Comparison of ENCODE assay signal across 23 cellular contexts in the genomic region with DNA sequence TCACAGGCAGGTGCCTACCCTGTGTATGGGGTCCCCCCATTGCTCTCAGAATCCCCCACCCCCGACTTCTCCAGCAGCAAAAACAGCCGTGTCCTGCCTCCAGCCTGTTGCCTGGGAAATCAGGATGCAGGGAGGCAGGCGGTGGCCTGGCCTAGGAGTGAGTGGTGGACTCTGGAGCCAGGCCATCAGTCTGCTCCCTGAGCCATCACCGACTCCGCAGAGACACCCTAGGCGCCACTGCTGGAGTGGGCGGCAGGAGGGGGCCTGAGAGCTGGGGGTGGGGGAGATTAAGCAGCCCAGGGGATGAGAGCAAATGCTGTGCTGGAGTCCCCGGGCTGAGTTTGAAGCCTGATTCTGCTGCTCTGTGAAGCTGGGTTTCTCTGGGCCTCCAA.
A peak's percentile ranks its signal among the peaks of the same experiment; 100 is the strongest.
DNase-seq lines count a peak whose midpoint lies in the region; ATAC-seq and TF ChIP-seq lines count a peak whose summit lies in the region.
"Had no signal": no experiment of that assay in that cellular context is flagged by ENCODE, and none has a peak within 500 bp of the region (broad histone marks: within the 10 kb centered on the region; RNA-seq: fewer than 3 reads in every experiment).

No MANE protein-coding gene starts in this region.

- H3K79me1 ChIP-seq in neuronal stem cell (ENCODE audit: low read depth, low read length) = no peaks in the 10 kb centered on the region

- no peak overlapping the region for H3K4me3 Mint-ChIP-seq in endodermal cell
- H3K4me3 Mint-ChIP-seq: CD4-positive, alpha-beta T cell; CD8-positive, alpha-beta memory T cell had no signal

- no peaks in the 10 kb centered on the region for H3K9me3 Mint-ChIP-seq in endodermal cell
- H3K9me3 Mint-ChIP-seq: CD4-positive, alpha-beta T cell; CD8-positive, alpha-beta memory T cell had no signal

- H3K18ac ChIP-seq in neuronal stem cell (ENCODE audit: low read length) = no peak overlapping the region

- H4K20me1 ChIP-seq in SK-N-SH (ENCODE audit: insufficient read depth) = no peaks in the 10 kb centered on the region; the same call in 1 of the 2 replicates

- no peak overlapping the region for H2BK120ac ChIP-seq in neuronal stem cell (ENCODE audit: low read depth, low read length)

- H3K27me3 ChIP-seq in SK-N-SH (ENCODE audit: insufficient read depth) (no peaks in the 10 kb centered on the region), NT2/D1 (ENCODE audit: insufficient read depth, insufficient read length) (no peaks in the 10 kb centered on the region), endodermal cell (ENCODE audit: control insufficient read depth, insufficient read depth, low read length, poor library complexity, severe bottlenecking) (no peaks in the 10 kb centered on the region), neuronal stem cell (ENCODE audit: control insufficient read depth in 3 of 3, insufficient read depth in 3 of 3, low read depth in 1 of 3, low read length in 3 of 3) (peaks cover 0 to 22% (median 0%) of the 10 kb centered on the region in 3 experiments)
- H3K27me3 ChIP-seq: BE2C had no signal

- H2AFZ ChIP-seq in SK-N-SH (ENCODE audit: low read depth) = no peak overlapping the region
- no peak overlapping the region for H2AFZ ChIP-seq in neuronal stem cell (ENCODE audit: low read length)

- peaks cover 26% of the 10 kb centered on the region for H3K4me1 Mint-ChIP-seq in endodermal cell

- CTCF ChIA-PET in SK-N-SH (lab: Yijun Ruan, JAX) = interaction anchor here (1.0 to 1.7 kb wide), 6 partner anchors 12 to 136 kb away, joined by 3 to 8 read pairs (median 4); no protein-coding TSS in a partner anchor

- no peak overlapping the region for H3K27ac ChIP-seq in SK-N-SH (ENCODE audit: low read depth in 2 of 2, low read length in 1 of 2)
- H3K27ac ChIP-seq in endodermal cell (ENCODE audit: low read depth, low read length) = no peak overlapping the region
- H3K27ac ChIP-seq in neuronal stem cell (replicated peaks; ENCODE audit: low read length) = no peak overlapping the region
- H3K27ac ChIP-seq: A549; BLaER1 treated with 17β-estradiol and CSF1 and Interleukin-3, amounts not matched to agents 10 nM and 100 nM had no signal

- H3K9me3 ChIP-seq in SK-N-SH (no peaks in the 10 kb centered on the region), NT2/D1 (ENCODE audit: insufficient read depth, low read length) (no peaks in the 10 kb centered on the region), endodermal cell (ENCODE audit: control insufficient read depth, low read length) (no peaks in the 10 kb centered on the region), neuronal stem cell (replicated peaks in 1 of 2; ENCODE audit: control insufficient read depth in 2 of 2, insufficient read depth in 1 of 2, low read depth in 1 of 2, low read length in 2 of 2) (no peaks in the 10 kb centered on the region)
- H3K9me3 ChIP-seq: A549; BE2C; BLaER1 treated with 17β-estradiol and CSF1 and Interleukin-3, amounts not matched to agents 10 nM and 100 nM had no signal

- ATAC-seq in SK-N-SH treated with all-trans-retinoic acid at 6 μM for 48 hours = no peak
- no peak for ATAC-seq in omental fat pad (ENCODE audit: low FRiP score)
- ATAC-seq in GM18907 (IDR thresholded peaks at IDR 0.05; ENCODE audit: unreplicated experiment) = no peak
- ATAC-seq: A549 had no signal

- no peak overlapping the region for H2BK15ac ChIP-seq in neuronal stem cell (ENCODE audit: low read length)

- H3K79me2 ChIP-seq in SK-N-SH (ENCODE audit: insufficient read depth) = no peaks in the 10 kb centered on the region

- no peak overlapping the region for H4K8ac ChIP-seq in neuronal stem cell (ENCODE audit: low read depth, low read length)

- H3K9ac ChIP-seq in SK-N-SH = no peak overlapping the region
- peak overlapping the region; percentile 12 for H3K9ac ChIP-seq in NT2/D1 (ENCODE audit: insufficient read length, low read depth)
- H3K9ac ChIP-seq in endodermal cell (ENCODE audit: extremely low read depth, low read length, poor library complexity, severe bottlenecking) = no peak overlapping the region
- no peak overlapping the region for H3K9ac ChIP-seq in neuronal stem cell (ENCODE audit: low read depth, low read length, poor library complexity)
- H3K9ac ChIP-seq: BLaER1 treated with 17β-estradiol and CSF1 and Interleukin-3, amounts not matched to agents 10 nM and 100 nM had no signal

- H3K9me2 ChIP-seq in SK-N-SH = no peaks in the 10 kb centered on the region

- peak overlapping the region; percentile 56 for H3K27ac Mint-ChIP-seq in endodermal cell
- H3K27ac Mint-ChIP-seq: CD14-positive monocyte; CD4-positive, alpha-beta T cell had no signal

- peak overlapping the region; percentile 56 for H2BK5ac ChIP-seq in neuronal stem cell (ENCODE audit: low read length)

- TF ChIP-seq EP300 in SK-N-SH (IDR thresholded peaks at IDR 0.05; ENCODE audit: borderline replicate concordance in 1 of 2, low read depth in 1 of 2, low read length in 1 of 2) = no peak

- H3K27me3 Mint-ChIP-seq in endodermal cell (ENCODE audit: insufficient read depth) = peaks cover 27% of the 10 kb centered on the region

- H3K4me1 ChIP-seq in SK-N-SH (ENCODE audit: control insufficient read depth in 1 of 2, insufficient read depth in 2 of 2, low read depth in 1 of 2, low read length in 1 of 2) (peaks cover 0 to 14% of the 10 kb centered on the region in 2 experiments; a peak in 1 of 4 replicates), NT2/D1 (ENCODE audit: insufficient read depth, insufficient read length) (peaks cover 27% of the 10 kb centered on the region), endodermal cell (ENCODE audit: control insufficient read depth, insufficient read depth, low read length) (peaks cover 12% of the 10 kb centered on the region), neuronal stem cell (ENCODE audit: control insufficient read depth in 2 of 2, insufficient read depth in 1 of 2, low read depth in 1 of 2, low read length in 2 of 2) (peaks cover 8 to 20% of the 10 kb centered on the region in 2 donors)

- H3K4me3 ChIP-seq in SK-N-SH (ENCODE audit: low read depth in 2 of 2, low read length in 1 of 2) (no peak overlapping the region), NT2/D1 (ENCODE audit: insufficient read length, low read depth) (no peak overlapping the region), endodermal cell (ENCODE audit: low read length) (no peak overlapping the region), neuronal stem cell (ENCODE audit: low read length in 2 of 2) (no peak overlapping the region)
- H3K4me3 ChIP-seq: A549; BLaER1 treated with 17β-estradiol and CSF1 and Interleukin-3, amounts not matched to agents 10 nM and 100 nM had no signal

- H3K36me3 Mint-ChIP-seq in endodermal cell (ENCODE audit: low read depth) = no peaks in the 10 kb centered on the region
- H3K36me3 Mint-ChIP-seq: CD8-positive, alpha-beta memory T cell had no signal

- no peak overlapping the region for H4K91ac ChIP-seq in neuronal stem cell (ENCODE audit: low read depth, low read length, poor library complexity)

- peaks cover 3% of the 10 kb centered on the region for H3F3A ChIP-seq in SK-N-SH (replicated peaks; ENCODE audit: insufficient read depth)

- no peak overlapping the region for H3K4ac ChIP-seq in neuronal stem cell (ENCODE audit: low read length)

- H3K4me2 ChIP-seq in SK-N-SH = no peak overlapping the region
- H3K4me2 ChIP-seq in neuronal stem cell (ENCODE audit: insufficient read depth, low read length, poor library complexity, severe bottlenecking) = no peak overlapping the region
- H3K4me2 ChIP-seq: A549; BLaER1 treated with 17β-estradiol and CSF1 and Interleukin-3, amounts not matched to agents 10 nM and 100 nM had no signal

- no peaks in the 10 kb centered on the region for H3K36me3 ChIP-seq in SK-N-SH (replicated peaks in 1 of 2; ENCODE audit: control insufficient read depth in 1 of 2, insufficient read depth in 2 of 2, low read length in 1 of 2)
- H3K36me3 ChIP-seq in NT2/D1 (ENCODE audit: insufficient read depth, insufficient read length, low read length) = no peaks in the 10 kb centered on the region
- H3K36me3 ChIP-seq in endodermal cell (ENCODE audit: control insufficient read depth, insufficient read depth, low read length) = no peaks in the 10 kb centered on the region
- H3K36me3 ChIP-seq in neuronal stem cell (replicated peaks in 1 of 2; ENCODE audit: control insufficient read depth in 2 of 2, insufficient read depth in 2 of 2, low read length in 2 of 2) = no peaks in the 10 kb centered on the region
- H3K36me3 ChIP-seq: BE2C; BLaER1 treated with 17β-estradiol and CSF1 and Interleukin-3, amounts not matched to agents 10 nM and 100 nM had no signal

- TF ChIP-seq RAD21 in SK-N-SH (IDR thresholded peaks at IDR 0.05; ENCODE audit: low read length) = no peak

- DNase-seq in SK-N-SH (peak; percentile 55), NT2/D1 (ENCODE audit: low read depth, low spot score) (no peak), endodermal cell (no peak), neuronal stem cell (ENCODE audit: low spot score) (no peak), omental fat pad (ENCODE audit: low spot score) (no peak)
- DNase-seq: 8988T; ACHN; AML-193; BE2C; CD4-positive, alpha-beta T cell; CD8-positive, alpha-beta memory T cell; DMS 273 treated with DMSO at 0.1 percent for 48 hours; DMS53; DMS79 treated with DMSO at 0.1 percent for 48 hours; GF-D8; GOT3; H7; HCEC 1CT had no signal

- 78% methylated on average over 4 of the region's 8 CpGs for WGBS in SK-N-SH (ENCODE audit: low lambda C conversion rate)
- WGBS in endodermal cell (ENCODE audit: insufficient coverage in 1 of 2, insufficient read length in 1 of 2), 2 experiments = 71 to 100% methylated on average over 1 to 8 of the region's 8 CpGs
- whole genome bisulfite sequencing in neuronal stem cell (ENCODE audit: extremely low coverage in 2 of 2, insufficient read length in 2 of 2, insufficient replicate concordance in 1 of 2), 2 donors = no CpG with 5 or more reads among the region's 8 CpGs

- no peak overlapping the region for H2BK12ac ChIP-seq in neuronal stem cell (ENCODE audit: low read length)

- TF ChIP-seq CTCF in SK-N-SH (IDR thresholded peaks at IDR 0.05) (no peak), endodermal cell (conservative IDR thresholded peaks at IDR 0.05) (no peak), omental fat pad (IDR thresholded peaks at IDR 0.05) (no peak)

- H2AK5ac ChIP-seq in neuronal stem cell (ENCODE audit: low read depth, low read length) = peak overlapping the region; percentile 16

- H3K23ac ChIP-seq in neuronal stem cell (ENCODE audit: low read depth, low read length, poor library complexity) = no peak overlapping the region

- POLR2A ChIA-PET in SK-N-SH (lab: Yijun Ruan, JAX) = no interaction called here

- no peak overlapping the region for H3K14ac ChIP-seq in neuronal stem cell (ENCODE audit: low read length)

TF ChIP-seq in SK-N-SH, 30 proteins besides CTCF, POLR2A, EP300 and RAD21 (continues in another document):
- TF ChIP-seq FOXJ3 (CRISPR knock-in tag; IDR thresholded peaks at IDR 0.05) (no peak), GABPA (IDR thresholded peaks at IDR 0.05; ENCODE audit: low read depth) (no peak), RCOR1 (IDR thresholded peaks at IDR 0.05; ENCODE audit: low read length) (no peak)

TF ChIP-seq in SK-N-SH treated with all-trans-retinoic acid at 6 μM for 48 hours, 23 proteins besides CTCF, POLR2A, EP300 and RAD21 (continues in another document):
- no peak for TF ChIP-seq TOX (CRISPR knock-in tag; IDR thresholded peaks at IDR 0.05; ENCODE audit: borderline replicate concordance)
